Comparison of ENCODE assay signal across 8 cellular contexts in the genomic region with DNA sequence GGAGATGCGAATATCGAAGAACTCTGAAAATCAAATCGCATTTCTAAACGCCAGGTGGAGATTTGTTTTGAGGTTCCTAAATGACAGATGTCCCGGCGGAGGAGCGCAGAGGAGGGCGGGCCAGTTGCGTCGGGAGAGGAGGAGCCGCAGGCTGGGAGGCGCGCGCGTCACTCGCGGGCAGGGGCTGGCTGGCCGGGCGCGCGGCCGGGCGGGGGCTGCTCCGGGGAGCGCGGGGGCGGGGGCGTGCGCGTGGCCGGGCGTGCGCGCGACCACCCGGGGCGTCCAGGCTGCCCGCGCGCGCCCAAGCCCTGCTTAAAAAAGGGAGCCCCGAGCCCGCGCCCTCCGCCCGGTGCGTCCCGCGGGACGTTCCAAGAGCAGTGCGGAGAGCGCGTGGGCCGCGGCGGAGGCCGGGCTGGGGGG. TPM values are rescaled to one million over a fixed set of nuclear protein-coding genes. Genes with fewer than 3 reads are reported as not detected.
DNase-seq lines count a peak whose midpoint lies in the region; ATAC-seq and TF ChIP-seq lines count a peak whose summit lies in the region.

No MANE protein-coding gene starts in this region.

- DNase-seq in COLO829 (ENCODE audit: low spot score) (peak; percentile 96), HUDEP-2 (lab: John Stamatoyannopoulos, UW; ENCODE audit: unreplicated experiment in 76 of 76) (peak in 65 of 76 experiments; percentile 14 to 84 (median 63)), activated T-cell treated with anti-CD3 and anti-CD28 coated beads for 4 hours (peak; percentile 60), epithelial cell of prostate (ENCODE audit: low read depth, low spot score) (no peak), mucosa of gallbladder (ENCODE audit: low spot score) (peak; percentile 87)
- DNase-seq in stimulated activated CD8-positive, alpha-beta memory T cell treated with anti-CD3 and anti-CD28 coated beads, Interleukin-4, amount 100 ng/mL, for 48 hours, result peak; percentile 87

- peak; percentile 67 for ATAC-seq in GM21360 (IDR thresholded peaks at IDR 0.05; ENCODE audit: unreplicated experiment)

- peak overlapping the region; percentile 94 for H3K4me2 ChIP-seq in OCI-LY3 (ENCODE audit: low read length)

- H3K27me3 ChIP-seq in OCI-LY3 (ENCODE audit: low read depth, low read length), result no peaks in the 10 kb centered on the region

- H3K27ac ChIP-seq in OCI-LY3 (ENCODE audit: low read length), result peak overlapping the region; percentile 67
- peak overlapping the region; percentile 73 for H3K27ac ChIP-seq in epithelial cell of prostate

- no peaks in the 10 kb centered on the region for H3K79me2 ChIP-seq in OCI-LY3 (ENCODE audit: low read length)

- H2AFZ ChIP-seq in OCI-LY3 (ENCODE audit: low read depth, low read length), result peak overlapping the region; percentile 54

- H4K20me1 ChIP-seq in OCI-LY3 (ENCODE audit: insufficient read depth, low read length), result no peaks in the 10 kb centered on the region

- no peaks in the 10 kb centered on the region for H3K36me3 ChIP-seq in OCI-LY3 (replicated peaks; ENCODE audit: low read depth, low read length)

- peak overlapping the region; percentile 75 for H3K9ac ChIP-seq in OCI-LY3 (ENCODE audit: low read length)

- H3K4me3 ChIP-seq in OCI-LY3 (ENCODE audit: low read length), result peak overlapping the region; percentile 76

- TF ChIP-seq CTCF in OCI-LY3 (IDR thresholded peaks at IDR 0.05; ENCODE audit: low read depth, low read length), result no peak

- peaks cover 18% of the 10 kb centered on the region for H3K4me1 ChIP-seq in OCI-LY3 (ENCODE audit: low read length)

- H3K9me3 ChIP-seq in OCI-LY3 (ENCODE audit: insufficient read depth, low read length), result no peaks in the 10 kb centered on the region

RNA-seq across cellular contexts. Expression of a gene that starts 47.3 kb away (rescaled TPM):
- total RNA-seq in mucosa of gallbladder, result 492 TPM
